In the genomic region with DNA sequence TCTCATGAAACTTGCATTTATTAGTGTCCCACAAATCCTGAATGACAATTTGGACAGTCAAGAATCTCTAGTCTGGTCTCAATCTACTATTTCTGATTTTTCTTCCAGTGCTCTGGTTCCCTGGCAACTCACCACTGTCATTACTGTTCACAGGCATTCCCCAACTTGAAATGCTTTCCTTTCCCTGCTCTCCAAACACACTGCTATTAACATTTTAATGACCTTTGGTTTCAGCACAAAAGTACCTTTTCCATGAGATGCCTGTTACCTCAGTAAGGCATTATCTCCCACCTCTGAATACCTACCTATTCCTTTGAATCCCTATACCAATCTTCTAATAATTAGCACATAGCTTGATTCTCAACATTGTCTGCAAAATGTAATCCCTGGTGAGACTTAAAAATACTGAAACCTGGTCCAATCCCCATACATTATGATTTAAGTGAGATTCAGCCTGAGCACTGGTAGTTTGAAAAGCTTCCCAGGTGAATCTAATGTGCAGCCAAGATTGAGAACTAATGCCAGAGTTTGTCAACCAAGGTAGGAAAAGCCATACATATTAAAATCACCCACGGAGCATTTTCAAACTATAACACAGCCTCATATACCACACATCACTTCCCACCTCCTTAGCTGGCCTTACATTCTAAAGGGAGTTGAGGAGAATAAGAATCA, we compare ENCODE assay signal across 23 cellular contexts. TPM values are rescaled to one million over a fixed set of nuclear protein-coding genes. Genes with fewer than 3 reads are reported as not detected.
DNase-seq lines count a peak whose midpoint lies in the region; ATAC-seq, FAIRE-seq and TF ChIP-seq lines count a peak whose summit lies in the region.
"Had no signal": no experiment of that assay in that cellular context is flagged by ENCODE, and none has a peak within 500 bp of the region (broad histone marks: within the 10 kb centered on the region; RNA-seq: fewer than 3 reads in every experiment).

No MANE protein-coding gene starts in this region.

- H3K36me3 ChIP-seq in iPS-18a (ENCODE audit: control insufficient read depth, low read depth, low read length) (peaks cover 5% of the 10 kb centered on the region), mesendoderm (ENCODE audit: control insufficient read depth, insufficient read depth, low read length) (no peaks in the 10 kb centered on the region), colonic mucosa (no peaks in the 10 kb centered on the region)

- intact Hi-C loops in colonic mucosa (cut with DNase I): no loop called here

- H3K4me3 Mint-ChIP-seq in WTC11: no peak overlapping the region
- H3K4me3 Mint-ChIP-seq: CD8-positive, alpha-beta T cell had no signal

- H3K56ac ChIP-seq in mesendoderm (ENCODE audit: low read length): no peak overlapping the region

- no peak for DNase-seq in GM19239 (ENCODE audit: insufficient read length, low spot score)
- no peak for DNase-seq in WTC11 (ENCODE audit: low spot score)
- DNase-seq in mesendoderm: peak; percentile 20
- DNase-seq in hypothalamus (lab: John Stamatoyannopoulos, UW): no peak
- no peak for DNase-seq in colonic mucosa
- DNase-seq in NOMO-1 treated with dmso at 0.1 percent for 144 hours (lab: John Stamatoyannopoulos, UW; ENCODE audit: unreplicated experiment): no peak
- DNase-seq: Calu3; CD8-positive, alpha-beta T cell; GF-D8; KBM-7; NCI-H1105 treated with DMSO at 0.1 percent for 48 hours; NCI-H1694; NCI-H2081 treated with DMSO at 0.1 percent for 48 hours; NCI-H446 treated with DMSO at 0.1 percent for 48 hours; NCI-H748 treated with DMSO at 0.1 percent for 48 hours; NK-92 treated with Interleukin-12 subunit alpha and Interleukin-12 subunit beta, amount 100 ng/mL, for 24 hours; OCI-M1; SHP77 had no signal

- H3K4me1 Mint-ChIP-seq in WTC11: peaks cover 20% of the 10 kb centered on the region

- H3K9ac ChIP-seq in iPS-18a (ENCODE audit: low read length): no peak overlapping the region
- no peak overlapping the region for H3K9ac ChIP-seq in mesendoderm (ENCODE audit: low read length)
- no peak overlapping the region for H3K9ac ChIP-seq in colonic mucosa (ENCODE audit: low read depth in 2 of 2, low read length in 2 of 2)
- H3K9ac ChIP-seq: BLaER1 had no signal

- WGBS in mesendoderm (ENCODE audit: extremely low coverage, insufficient coverage, low lambda C conversion rate): no CpG with 5 or more reads among the region's 1 CpG

- H3K4me1 ChIP-seq in iPS-18a (ENCODE audit: control insufficient read depth, low read depth, low read length) (peaks cover 17% of the 10 kb centered on the region), mesendoderm (ENCODE audit: control insufficient read depth, low read depth, low read length) (no peaks in the 10 kb centered on the region), colonic mucosa (no peaks in the 10 kb centered on the region)
- H3K4me1 ChIP-seq: BLaER1 had no signal

- H3K36me3 Mint-ChIP-seq in WTC11: peaks cover 4% of the 10 kb centered on the region; the same call in 1 of the 2 replicates

- no peaks in the 10 kb centered on the region for H3K9me3 Mint-ChIP-seq in WTC11
- H3K9me3 Mint-ChIP-seq: CD8-positive, alpha-beta T cell had no signal

- H2AK5ac ChIP-seq in mesendoderm (ENCODE audit: low read length): no peak overlapping the region

- CTCF ChIA-PET in WTC11 (lab: Charles Lee): no interaction called here

- peak overlapping the region; percentile 0 for H3K4me3 ChIP-seq in iPS-18a (ENCODE audit: low read length)
- H3K4me3 ChIP-seq in mesendoderm (ENCODE audit: low read length): no peak overlapping the region
- no peak overlapping the region for H3K4me3 ChIP-seq in colonic mucosa
- H3K4me3 ChIP-seq: BLaER1 had no signal

- H2BK15ac ChIP-seq in mesendoderm (replicated peaks; ENCODE audit: low read depth): no peak overlapping the region

- H3K79me2 ChIP-seq in mesendoderm (ENCODE audit: control insufficient read depth, insufficient read depth, low read length): no peaks in the 10 kb centered on the region

- peak; percentile 11 for FAIRE-seq in GM19239 (lab: Jason Lieb, UNC)
- FAIRE-seq: A204.1 had no signal

- H3K27me3 ChIP-seq in iPS-18a (ENCODE audit: control insufficient read depth, insufficient read depth, low read length) (no peaks in the 10 kb centered on the region), mesendoderm (ENCODE audit: insufficient read depth, low read length, poor library complexity) (no peaks in the 10 kb centered on the region), colonic mucosa (no peaks in the 10 kb centered on the region)
- H3K27me3 ChIP-seq: BLaER1 had no signal

- POLR2A ChIA-PET in WTC11 (lab: Charles Lee): no interaction called here

- ATAC-seq in WTC11 (peak; percentile 99), HG03442 (IDR thresholded peaks at IDR 0.05; ENCODE audit: unreplicated experiment) (no peak)
- ATAC-seq: CD8-positive, alpha-beta T cell; HCT116 had no signal

- H3K4me2 ChIP-seq in mesendoderm (ENCODE audit: low read length): no peak overlapping the region
- H3K4me2 ChIP-seq: BLaER1 had no signal

- no peak overlapping the region for H4K5ac ChIP-seq in mesendoderm (ENCODE audit: low read length)

- no peak overlapping the region for H3K18ac ChIP-seq in mesendoderm (ENCODE audit: low read length)

- no peak overlapping the region for H3K4ac ChIP-seq in mesendoderm (ENCODE audit: low read depth, low read length)

- no peak overlapping the region for H2BK5ac ChIP-seq in mesendoderm (ENCODE audit: low read length)

- no peak overlapping the region for H3K23ac ChIP-seq in mesendoderm (ENCODE audit: low read length)

- no peak for TF ChIP-seq CTCF in WTC11 (IDR thresholded peaks at IDR 0.05)
- TF ChIP-seq CTCF in colonic mucosa (IDR thresholded peaks at IDR 0.05): no peak

- H3K27ac Mint-ChIP-seq in WTC11: peak overlapping the region; percentile 94
- H3K27ac Mint-ChIP-seq: CD8-positive, alpha-beta T cell had no signal

- no peaks in the 10 kb centered on the region for H3K27me3 Mint-ChIP-seq in WTC11 (ENCODE audit: low read depth)

- no peaks in the 10 kb centered on the region for H3K79me1 ChIP-seq in mesendoderm (ENCODE audit: low read length)

- H3K27ac ChIP-seq in iPS-18a (ENCODE audit: low read length) (peak overlapping the region; percentile 48), mesendoderm (ENCODE audit: low read depth, low read length) (no peak overlapping the region), colonic mucosa (no peak overlapping the region)
- H3K27ac ChIP-seq: BLaER1 had no signal

- no peak overlapping the region for H2BK120ac ChIP-seq in mesendoderm (ENCODE audit: low read depth, low read length)

- H4K8ac ChIP-seq in mesendoderm (ENCODE audit: low read depth, low read length): no peak overlapping the region

- H3K9me3 ChIP-seq in iPS-18a (ENCODE audit: control insufficient read depth, low read depth, low read length) (no peaks in the 10 kb centered on the region), colonic mucosa (no peaks in the 10 kb centered on the region)
- H3K9me3 ChIP-seq: BLaER1 had no signal

TF ChIP-seq in WTC11, 78 proteins besides CTCF, POLR2A, EP300 and RAD21:
- TF ChIP-seq GABPB1 (CRISPR knock-in tag; IDR thresholded peaks at IDR 0.05): no peak
- TF ChIP-seq ZNF317 (CRISPR knock-in tag; IDR thresholded peaks at IDR 0.05; ENCODE audit: borderline replicate concordance, low read depth): peak; percentile 46; the same call in 1 of the 2 replicates
- TF ChIP-seq CBFB (CRISPR knock-in tag; IDR thresholded peaks at IDR 0.05; ENCODE audit: low read depth): no peak
- TF ChIP-seq SMAD3 (CRISPR knock-in tag; IDR thresholded peaks at IDR 0.05; ENCODE audit: borderline replicate concordance): no peak
- TF ChIP-seq, protein P1, sequence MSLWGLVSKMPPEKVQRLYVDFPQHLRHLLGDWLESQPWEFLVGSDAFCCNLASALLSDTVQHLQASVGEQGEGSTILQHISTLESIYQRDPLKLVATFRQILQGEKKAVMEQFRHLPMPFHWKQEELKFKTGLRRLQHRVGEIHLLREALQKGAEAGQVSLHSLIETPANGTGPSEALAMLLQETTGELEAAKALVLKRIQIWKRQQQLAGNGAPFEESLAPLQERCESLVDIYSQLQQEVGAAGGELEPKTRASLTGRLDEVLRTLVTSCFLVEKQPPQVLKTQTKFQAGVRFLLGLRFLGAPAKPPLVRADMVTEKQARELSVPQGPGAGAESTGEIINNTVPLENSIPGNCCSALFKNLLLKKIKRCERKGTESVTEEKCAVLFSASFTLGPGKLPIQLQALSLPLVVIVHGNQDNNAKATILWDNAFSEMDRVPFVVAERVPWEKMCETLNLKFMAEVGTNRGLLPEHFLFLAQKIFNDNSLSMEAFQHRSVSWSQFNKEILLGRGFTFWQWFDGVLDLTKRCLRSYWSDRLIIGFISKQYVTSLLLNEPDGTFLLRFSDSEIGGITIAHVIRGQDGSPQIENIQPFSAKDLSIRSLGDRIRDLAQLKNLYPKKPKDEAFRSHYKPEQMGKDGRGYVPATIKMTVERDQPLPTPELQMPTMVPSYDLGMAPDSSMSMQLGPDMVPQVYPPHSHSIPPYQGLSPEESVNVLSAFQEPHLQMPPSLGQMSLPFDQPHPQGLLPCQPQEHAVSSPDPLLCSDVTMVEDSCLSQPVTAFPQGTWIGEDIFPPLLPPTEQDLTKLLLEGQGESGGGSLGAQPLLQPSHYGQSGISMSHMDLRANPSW (CRISPR knock-in tag; conservative IDR thresholded peaks at IDR 0.05; ENCODE audit: low read depth): no peak
- TF ChIP-seq, protein P2, sequence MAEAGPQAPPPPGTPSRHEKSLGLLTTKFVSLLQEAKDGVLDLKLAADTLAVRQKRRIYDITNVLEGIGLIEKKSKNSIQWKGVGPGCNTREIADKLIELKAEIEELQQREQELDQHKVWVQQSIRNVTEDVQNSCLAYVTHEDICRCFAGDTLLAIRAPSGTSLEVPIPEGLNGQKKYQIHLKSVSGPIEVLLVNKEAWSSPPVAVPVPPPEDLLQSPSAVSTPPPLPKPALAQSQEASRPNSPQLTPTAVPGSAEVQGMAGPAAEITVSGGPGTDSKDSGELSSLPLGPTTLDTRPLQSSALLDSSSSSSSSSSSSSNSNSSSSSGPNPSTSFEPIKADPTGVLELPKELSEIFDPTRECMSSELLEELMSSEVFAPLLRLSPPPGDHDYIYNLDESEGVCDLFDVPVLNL (CRISPR knock-in tag; IDR thresholded peaks at IDR 0.05; ENCODE audit: borderline replicate concordance, low read depth): no peak
- TF ChIP-seq, protein P3, sequence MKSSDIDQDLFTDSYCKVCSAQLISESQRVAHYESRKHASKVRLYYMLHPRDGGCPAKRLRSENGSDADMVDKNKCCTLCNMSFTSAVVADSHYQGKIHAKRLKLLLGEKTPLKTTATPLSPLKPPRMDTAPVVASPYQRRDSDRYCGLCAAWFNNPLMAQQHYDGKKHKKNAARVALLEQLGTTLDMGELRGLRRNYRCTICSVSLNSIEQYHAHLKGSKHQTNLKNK (CRISPR knock-in tag; IDR thresholded peaks at IDR 0.05): no peak
- no peak for TF ChIP-seq MYBL2 (CRISPR knock-in tag; IDR thresholded peaks at IDR 0.05)
- no peak for TF ChIP-seq FOXJ3 (CRISPR knock-in tag; IDR thresholded peaks at IDR 0.05; ENCODE audit: borderline replicate concordance)

RNA-seq across cellular contexts. Expression of a gene that starts 11.7 kb away (rescaled TPM):
- not detected in 3 replicates for total RNA-seq in WTC11 (2021)
- not detected for polyA plus RNA-seq in mesendoderm (2013, experiment 1 of 2)
- not detected for polyA plus RNA-seq in mesendoderm (2013, experiment 2 of 2)
- under 1 TPM in 1 of 2 donors, not detected in 1; 0.12 TPM for total RNA-seq in colonic mucosa
- total RNA-seq: Calu3; CD8-positive, alpha-beta T cell had no signal
